In genomic region chr11:84234011-84234410, GRCh38 we compare ENCODE assay signal across 1 cellular context.
TF ChIP-seq lines count a peak whose summit lies in the region.

No MANE protein-coding gene starts in this region.

TF ChIP-seq in GM23338, 12 proteins besides CTCF, POLR2A, EP300 and RAD21 (continued from another document):
- TF ChIP-seq ZNF462 (CRISPR knock-in tag; IDR thresholded peaks at IDR 0.05) (no peak), ZNF331 (CRISPR knock-in tag; IDR thresholded peaks at IDR 0.05; ENCODE audit: low read depth) (no peak), JUNB (IDR thresholded peaks at IDR 0.05; ENCODE audit: unreplicated experiment) (no peak), EZH2phosphoT487 (IDR thresholded peaks at IDR 0.05; ENCODE audit: unreplicated experiment) (no peak), ZNF114 (CRISPR knock-in tag; IDR thresholded peaks at IDR 0.05) (no peak), NANOG (IDR thresholded peaks at IDR 0.05; ENCODE audit: borderline replicate concordance) (no peak)
- TF ChIP-seq, protein P1, sequence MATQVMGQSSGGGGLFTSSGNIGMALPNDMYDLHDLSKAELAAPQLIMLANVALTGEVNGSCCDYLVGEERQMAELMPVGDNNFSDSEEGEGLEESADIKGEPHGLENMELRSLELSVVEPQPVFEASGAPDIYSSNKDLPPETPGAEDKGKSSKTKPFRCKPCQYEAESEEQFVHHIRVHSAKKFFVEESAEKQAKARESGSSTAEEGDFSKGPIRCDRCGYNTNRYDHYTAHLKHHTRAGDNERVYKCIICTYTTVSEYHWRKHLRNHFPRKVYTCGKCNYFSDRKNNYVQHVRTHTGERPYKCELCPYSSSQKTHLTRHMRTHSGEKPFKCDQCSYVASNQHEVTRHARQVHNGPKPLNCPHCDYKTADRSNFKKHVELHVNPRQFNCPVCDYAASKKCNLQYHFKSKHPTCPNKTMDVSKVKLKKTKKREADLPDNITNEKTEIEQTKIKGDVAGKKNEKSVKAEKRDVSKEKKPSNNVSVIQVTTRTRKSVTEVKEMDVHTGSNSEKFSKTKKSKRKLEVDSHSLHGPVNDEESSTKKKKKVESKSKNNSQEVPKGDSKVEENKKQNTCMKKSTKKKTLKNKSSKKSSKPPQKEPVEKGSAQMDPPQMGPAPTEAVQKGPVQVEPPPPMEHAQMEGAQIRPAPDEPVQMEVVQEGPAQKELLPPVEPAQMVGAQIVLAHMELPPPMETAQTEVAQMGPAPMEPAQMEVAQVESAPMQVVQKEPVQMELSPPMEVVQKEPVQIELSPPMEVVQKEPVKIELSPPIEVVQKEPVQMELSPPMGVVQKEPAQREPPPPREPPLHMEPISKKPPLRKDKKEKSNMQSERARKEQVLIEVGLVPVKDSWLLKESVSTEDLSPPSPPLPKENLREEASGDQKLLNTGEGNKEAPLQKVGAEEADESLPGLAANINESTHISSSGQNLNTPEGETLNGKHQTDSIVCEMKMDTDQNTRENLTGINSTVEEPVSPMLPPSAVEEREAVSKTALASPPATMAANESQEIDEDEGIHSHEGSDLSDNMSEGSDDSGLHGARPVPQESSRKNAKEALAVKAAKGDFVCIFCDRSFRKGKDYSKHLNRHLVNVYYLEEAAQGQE (IDR thresholded peaks at IDR 0.05; ENCODE audit: unreplicated experiment): no peak
- TF ChIP-seq, protein P2, sequence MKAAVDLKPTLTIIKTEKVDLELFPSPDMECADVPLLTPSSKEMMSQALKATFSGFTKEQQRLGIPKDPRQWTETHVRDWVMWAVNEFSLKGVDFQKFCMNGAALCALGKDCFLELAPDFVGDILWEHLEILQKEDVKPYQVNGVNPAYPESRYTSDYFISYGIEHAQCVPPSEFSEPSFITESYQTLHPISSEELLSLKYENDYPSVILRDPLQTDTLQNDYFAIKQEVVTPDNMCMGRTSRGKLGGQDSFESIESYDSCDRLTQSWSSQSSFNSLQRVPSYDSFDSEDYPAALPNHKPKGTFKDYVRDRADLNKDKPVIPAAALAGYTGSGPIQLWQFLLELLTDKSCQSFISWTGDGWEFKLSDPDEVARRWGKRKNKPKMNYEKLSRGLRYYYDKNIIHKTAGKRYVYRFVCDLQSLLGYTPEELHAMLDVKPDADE (IDR thresholded peaks at IDR 0.05): no peak
TF ChIP-seq in GM23338: peak in this region for 0.
